ENCODE assay signal across 15 cellular contexts in the genomic region with DNA sequence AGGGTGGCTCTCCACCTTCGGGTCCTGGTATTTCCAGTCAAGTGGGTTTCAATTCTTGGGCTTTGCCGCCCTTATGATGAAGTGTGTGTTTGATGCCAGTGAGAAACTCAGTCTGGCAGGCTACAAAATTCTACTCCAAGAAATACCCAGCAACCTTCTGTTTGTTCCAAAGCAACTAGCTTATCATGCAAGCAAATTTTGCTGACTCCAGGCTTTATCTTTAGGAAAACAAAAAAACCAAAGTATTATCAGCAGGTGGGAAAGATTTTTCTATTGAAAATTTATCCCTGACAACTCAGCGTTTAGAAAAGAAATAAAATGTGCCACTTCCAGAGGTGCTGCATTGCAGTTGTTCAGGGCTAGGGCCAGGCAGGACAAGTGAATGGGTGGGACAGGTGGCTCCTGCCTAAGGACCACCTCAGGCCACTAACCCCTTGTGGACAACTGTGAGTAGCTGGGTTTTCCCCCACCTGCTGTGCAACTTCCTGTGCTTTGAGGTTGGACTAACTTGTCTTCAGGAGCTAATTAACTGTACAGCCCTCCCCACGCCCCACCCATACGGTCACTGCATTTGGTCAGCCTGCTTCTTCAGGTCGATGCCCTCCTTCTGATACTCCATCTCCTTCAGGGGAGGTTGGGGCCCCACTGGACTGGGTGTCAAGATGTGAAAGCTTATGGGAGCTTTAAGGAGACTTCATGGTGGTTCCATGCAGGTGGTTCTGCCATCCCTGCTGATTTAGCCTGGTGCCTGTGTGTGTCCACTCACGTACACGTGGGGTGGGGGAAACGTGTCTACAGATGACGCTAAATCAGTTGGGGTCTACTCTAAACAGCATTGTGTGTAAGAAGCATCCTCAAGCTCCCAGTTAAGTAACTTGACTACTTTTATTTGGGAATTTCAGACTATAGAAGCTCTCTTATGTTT. TPM values are rescaled to one million over a fixed set of nuclear protein-coding genes. Genes with fewer than 3 reads are reported as not detected.
DNase-seq lines count a peak whose midpoint lies in the region; ATAC-seq and TF ChIP-seq lines count a peak whose summit lies in the region.
"Had no signal": no experiment of that assay in that cellular context is flagged by ENCODE, and none has a peak within 500 bp of the region (broad histone marks: within the 10 kb centered on the region; RNA-seq: fewer than 3 reads in every experiment).

No MANE protein-coding gene starts in this region.

- H2AK5ac ChIP-seq in mesendoderm (ENCODE audit: low read length), result no peak overlapping the region

- no peak overlapping the region for H2AFZ ChIP-seq in PC-3 (ENCODE audit: low read length)

- H3K36me3 Mint-ChIP-seq in type B pancreatic cell, result peaks cover 14% of the 10 kb centered on the region
- peaks cover 15 to 19% of the 10 kb centered on the region in 2 donors for H3K36me3 Mint-ChIP-seq in CD4-positive, alpha-beta memory T cell

- no CpG with 5 or more reads among the region's 10 CpGs for WGBS in mesendoderm (ENCODE audit: extremely low coverage, insufficient coverage, low lambda C conversion rate)

- peaks cover 31% of the 10 kb centered on the region for H3K4me1 ChIP-seq in PC-3 (ENCODE audit: insufficient read depth, low read length)
- peaks cover 5% of the 10 kb centered on the region for H3K4me1 ChIP-seq in mesendoderm (ENCODE audit: control insufficient read depth, low read depth, low read length)
- peaks cover 24% of the 10 kb centered on the region for H3K4me1 ChIP-seq in CD4-positive, alpha-beta memory T cell (ENCODE audit: insufficient read depth, low read length)

- H3K9me3 Mint-ChIP-seq in type B pancreatic cell, result no peaks in the 10 kb centered on the region
- no peaks in the 10 kb centered on the region for H3K9me3 Mint-ChIP-seq in CD4-positive, alpha-beta memory T cell
- H3K9me3 Mint-ChIP-seq: dendritic cell treated with granulocyte-macrophage colony-stimulating factor and Interleukin-4, amounts not matched to agents 40 ng/mL and 50 ng/mL, for 4 days; HFFc6 had no signal

- no peak overlapping the region for H3K27ac Mint-ChIP-seq in type B pancreatic cell
- peak overlapping the region in 1 of 7 donors; percentile 23 for H3K27ac Mint-ChIP-seq in CD4-positive, alpha-beta memory T cell
- H3K27ac Mint-ChIP-seq: dendritic cell treated with granulocyte-macrophage colony-stimulating factor and Interleukin-4, amounts not matched to agents 40 ng/mL and 50 ng/mL, for 4 days had no signal

- H3K27ac ChIP-seq in PC-3 (ENCODE audit: low read length) (peak overlapping the region; percentile 43), mesendoderm (ENCODE audit: low read depth, low read length) (no peak overlapping the region), brain microvascular endothelial cell (no peak overlapping the region)
- H3K27ac ChIP-seq in CD4-positive, alpha-beta memory T cell (ENCODE audit: low read depth, low read length), result no peak overlapping the region
- H3K27ac ChIP-seq: ascending aorta had no signal

- no peak overlapping the region for H3K4me3 Mint-ChIP-seq in type B pancreatic cell
- H3K4me3 Mint-ChIP-seq in CD4-positive, alpha-beta memory T cell, result no peak overlapping the region
- H3K4me3 Mint-ChIP-seq: dendritic cell treated with granulocyte-macrophage colony-stimulating factor and Interleukin-4, amounts not matched to agents 40 ng/mL and 50 ng/mL, for 4 days; HFFc6 had no signal

- H3K79me1 ChIP-seq in mesendoderm (ENCODE audit: low read length), result no peaks in the 10 kb centered on the region

- intact Hi-C loops in PC-3 (cut with micrococcal nuclease), result no loop called here
- intact Hi-C loops in CD4-positive, alpha-beta memory T cell (cut with micrococcal nuclease), result no loop called here

- peak overlapping the region; percentile 69 for H3K4me2 ChIP-seq in PC-3 (ENCODE audit: low read length)
- H3K4me2 ChIP-seq in mesendoderm (ENCODE audit: low read length), result no peak overlapping the region

- H2BK15ac ChIP-seq in mesendoderm (replicated peaks; ENCODE audit: low read depth), result no peak overlapping the region

- no peak overlapping the region for H3K56ac ChIP-seq in mesendoderm (ENCODE audit: low read length)

- H3K79me2 ChIP-seq in PC-3 (ENCODE audit: low read length), result no peaks in the 10 kb centered on the region
- H3K79me2 ChIP-seq in mesendoderm (ENCODE audit: control insufficient read depth, insufficient read depth, low read length), result no peaks in the 10 kb centered on the region

- peak; percentile 45 for ATAC-seq in GM21529 (IDR thresholded peaks at IDR 0.05; ENCODE audit: unreplicated experiment)
- no peak for ATAC-seq in PC-3
- ATAC-seq in HG03439 (IDR thresholded peaks at IDR 0.05; ENCODE audit: unreplicated experiment), result no peak

- H3F3A ChIP-seq in PC-3 (ENCODE audit: low read length, unreplicated experiment), result no peaks in the 10 kb centered on the region

- H3K9ac ChIP-seq in PC-3 (ENCODE audit: low read length), result no peak overlapping the region
- H3K9ac ChIP-seq in mesendoderm (ENCODE audit: low read length), result no peak overlapping the region

- peaks cover 19% of the 10 kb centered on the region; the same call in 1 of the 2 replicates for H3K36me3 ChIP-seq in PC-3 (ENCODE audit: low read depth, low read length)
- H3K36me3 ChIP-seq in mesendoderm (ENCODE audit: control insufficient read depth, insufficient read depth, low read length), result peaks cover 3% of the 10 kb centered on the region
- H3K36me3 ChIP-seq in CD4-positive, alpha-beta memory T cell (ENCODE audit: insufficient read depth, low read length), result no peaks in the 10 kb centered on the region
- H3K36me3 ChIP-seq in brain microvascular endothelial cell (replicated peaks), result no peaks in the 10 kb centered on the region

- BruUV-seq in PC-3 (replicated peaks; lab: Mats Ljungman, UMichigan), result no TSS peak

- TF ChIP-seq CTCF in GM10248 (IDR thresholded peaks at IDR 0.05; ENCODE audit: control extremely low read depth, extremely low read depth, low read depth, missing control alignments) (no peak), PC-3 (conservative IDR thresholded peaks at IDR 0.05; ENCODE audit: low read depth, low read length) (no peak), type B pancreatic cell (conservative IDR thresholded peaks at IDR 0.05) (no peak), brain microvascular endothelial cell (IDR thresholded peaks at IDR 0.05; ENCODE audit: low read depth, low read length, missing control alignments) (no peak)

- in situ Hi-C loops in brain microvascular endothelial cell (cut with HindIII; ENCODE audit: low pct_ligation_motif_present, low sequenced_read_pairs), result no loop called here

- CTCF ChIA-PET in GM10248 (lab: Yijun Ruan, JAX) (interaction anchor here (0.7 to 1.6 kb wide), 4 partner anchors 24 to 72 kb away, joined by 3 to 6 read pairs (median 4); no protein-coding TSS in a partner anchor), PC-3 (lab: Charles Lee) (interaction anchor here (0.6 kb wide), 1 partner anchor 29 kb away, joined by 3 read pairs; no protein-coding TSS in a partner anchor)
- CTCF ChIA-PET in CD4-positive, alpha-beta memory T cell (lab: Charles Lee; ENCODE audit: partially characterized antibody), result interaction anchor here (1.4 kb wide), 1 partner anchor 11 kb away, joined by 4 read pairs; no protein-coding TSS in a partner anchor

- no peaks in the 10 kb centered on the region for H3K9me3 ChIP-seq in PC-3 (ENCODE audit: low read length)
- H3K9me3 ChIP-seq in CD4-positive, alpha-beta memory T cell (ENCODE audit: control insufficient read depth in 1 of 2, low read length in 2 of 2), result no peaks in the 10 kb centered on the region
- H3K9me3 ChIP-seq: ascending aorta had no signal

- peaks cover 27% of the 10 kb centered on the region for H3K4me1 Mint-ChIP-seq in type B pancreatic cell (ENCODE audit: unreplicated experiment)
- H3K4me1 Mint-ChIP-seq in CD4-positive, alpha-beta memory T cell, result peaks cover 14 to 26% (median 20%) of the 10 kb centered on the region in 4 donors

- no peak overlapping the region for H3K23ac ChIP-seq in mesendoderm (ENCODE audit: low read length)

- POLR2A ChIA-PET in GM10248 (lab: Yijun Ruan, JAX), result interaction anchor here (1.6 kb wide), 1 partner anchor 47 kb away, joined by 4 read pairs; the partner anchor contains the start of gene BCL2L11
- POLR2A ChIA-PET in PC-3 (lab: Charles Lee; ENCODE audit: unreplicated experiment), result interaction anchor here (0.5 to 1.0 kb wide), 4 partner anchors 35 to 1990 kb away, joined by 3 to 14 read pairs (median 4); partner anchors contain the start of gene BCL2L11
- POLR2A ChIA-PET in CD4-positive, alpha-beta memory T cell (lab: Charles Lee; ENCODE audit: partially characterized antibody), result interaction anchor here (0.7 kb wide), 1 partner anchor 22 kb away, joined by 3 read pairs; no protein-coding TSS in a partner anchor

- no peaks in the 10 kb centered on the region for H3K27me3 ChIP-seq in PC-3 (ENCODE audit: low read length)
- no peaks in the 10 kb centered on the region for H3K27me3 ChIP-seq in mesendoderm (ENCODE audit: insufficient read depth, low read length, poor library complexity)
- peaks cover 3% of the 10 kb centered on the region for H3K27me3 ChIP-seq in CD4-positive, alpha-beta memory T cell (ENCODE audit: insufficient read depth, low read length)
- no peaks in the 10 kb centered on the region for H3K27me3 ChIP-seq in brain microvascular endothelial cell (replicated peaks)
- H3K27me3 ChIP-seq: ascending aorta had no signal

- no peaks in the 10 kb centered on the region for H4K20me1 ChIP-seq in PC-3 (ENCODE audit: low read length)

- no peak overlapping the region for H2BK120ac ChIP-seq in mesendoderm (ENCODE audit: low read depth, low read length)

- no peaks in the 10 kb centered on the region for H3K27me3 Mint-ChIP-seq in type B pancreatic cell
- H3K27me3 Mint-ChIP-seq in CD4-positive, alpha-beta memory T cell, result peaks cover 0 to 6% of the 10 kb centered on the region in 2 donors

- H2BK5ac ChIP-seq in mesendoderm (ENCODE audit: low read length), result no peak overlapping the region

- no peak overlapping the region for H4K5ac ChIP-seq in mesendoderm (ENCODE audit: low read length)

- DNase-seq in GM10248 (ENCODE audit: extremely low spot score), result peak; percentile 37
- no peak for DNase-seq in PC-3
- DNase-seq in mesendoderm, result peak; percentile 18
- DNase-seq in type B pancreatic cell (ENCODE audit: extremely low spot score, unreplicated experiment), result no peak
- DNase-seq in CD4-positive, alpha-beta memory T cell, result no peak
- DNase-seq in brain microvascular endothelial cell, result no peak
- DNase-seq: DMS 273 treated with DMSO at 0.1 percent for 48 hours, NCI-H187 treated with DMSO at 0.1 percent for 48 hours, SHP77 treated with DMSO at 0.1 percent for 48 hours, T-helper 9 cell had no signal

- H3K4me3 ChIP-seq in PC-3 (ENCODE audit: low read length) (no peak overlapping the region), mesendoderm (ENCODE audit: low read length) (no peak overlapping the region), brain microvascular endothelial cell (ENCODE audit: low read depth, low read length) (no peak overlapping the region)
- no peak overlapping the region for H3K4me3 ChIP-seq in CD4-positive, alpha-beta memory T cell (ENCODE audit: low read length in 2 of 2)
- H3K4me3 ChIP-seq: ascending aorta had no signal

- H4K8ac ChIP-seq in mesendoderm (ENCODE audit: low read depth, low read length), result no peak overlapping the region

- H3K9me2 ChIP-seq in PC-3 (replicated peaks; ENCODE audit: low read length), result no peaks in the 10 kb centered on the region

- no peak overlapping the region for H3K4ac ChIP-seq in mesendoderm (ENCODE audit: low read depth, low read length)

- H3K18ac ChIP-seq in mesendoderm (ENCODE audit: low read length), result no peak overlapping the region

RNA-seq across cellular contexts. Expression of gene BCL2L11, which starts 46.8 kb away (rescaled TPM):
- total RNA-seq in PC-3 (2014; rRNA removed) (11.3 and 24.6 TPM in 2 replicates), type B pancreatic cell (ENCODE audit: low replicate concordance) (28.7 and 29.2 TPM in 2 replicates)
- 6.7 TPM for polyA plus RNA-seq in mesendoderm (2013, experiment 1 of 2)
- polyA plus RNA-seq in mesendoderm (2013, experiment 2 of 2), result 6.9 TPM
- total RNA-seq in CD4-positive, alpha-beta memory T cell, result 10 to 100 TPM; 33.4 to 34.1 TPM
- 10 to 100 TPM in 1 of 2 donors, 1 to 10 TPM in 1; 4.7 to 15.8 TPM for polyA plus RNA-seq in CD4-positive, alpha-beta memory T cell

Comparison
In these comparisons a context has a peak if more than half of its experiments do, and no peak if none do; other contexts are left out.
1. DNase-seq: peak in GM10248 (single experiment) and mesendoderm (single experiment); none in PC-3 (single experiment), type B pancreatic cell (single experiment), CD4-positive, alpha-beta memory T cell (0 of 5) and brain microvascular endothelial cell (single experiment).